ENCODE assay signal across 23 cellular contexts in genomic region chr1:88746916-88747315, GRCh38.
"Had no signal": no experiment of that assay in that cellular context is flagged by ENCODE, and none has a peak within 500 bp of the region (broad histone marks: within the 10 kb centered on the region; RNA-seq: fewer than 3 reads in every experiment).

No MANE protein-coding gene starts in this region.

- H3K4me1 Mint-ChIP-seq: mesothelial cell of epicardium, neural progenitor cell had no signal

- H3K9me3 Mint-ChIP-seq: dendritic cell treated with granulocyte-macrophage colony-stimulating factor and Interleukin-4, amounts not matched to agents 40 ng/mL and 50 ng/mL, for 4 days; effector memory CD8-positive, alpha-beta T cell; immature natural killer cell; memory B cell; natural killer cell; neural progenitor cell had no signal

- H3K4me3 ChIP-seq: esophagus squamous epithelium, gastroesophageal sphincter, left ventricle myocardium inferior, lower lobe of right lung, neural progenitor cell, pancreas, stomach had no signal

- H3K4me3 Mint-ChIP-seq: dendritic cell treated with granulocyte-macrophage colony-stimulating factor and Interleukin-4, amounts not matched to agents 40 ng/mL and 50 ng/mL, for 4 days; effector memory CD8-positive, alpha-beta T cell; immature natural killer cell; memory B cell; mesothelial cell of epicardium; natural killer cell; neural progenitor cell had no signal

- DNase-seq: effector memory CD8-positive, alpha-beta T cell; esophagus squamous epithelium; foreskin fibroblast; immature natural killer cell; left cardiac atrium; left ventricle myocardium inferior; lower lobe of right lung; natural killer cell; occipital lobe; pancreas; right cardiac atrium; small intestine; stimulated activated CD4-positive, alpha-beta T cell treated with anti-CD3 and anti-CD28 coated beads, Interleukin-12 subunit alpha, Interleukin-12 subunit beta, amount 100 ng/mL, for 4 hours; stimulated activated naive CD4-positive, alpha-beta T cell; stomach; substantia nigra; trophoblast cell had no signal

- H3K27me3 ChIP-seq: esophagus squamous epithelium, gastroesophageal sphincter, neural progenitor cell, pancreas, stomach had no signal

- H3K4me2 ChIP-seq: neural progenitor cell had no signal

- H3K9me3 ChIP-seq: esophagus squamous epithelium, gastroesophageal sphincter, left ventricle myocardium inferior, lower lobe of right lung, pancreas, stomach had no signal

- H3K36me3 ChIP-seq: gastroesophageal sphincter had no signal

- H3K27me3 Mint-ChIP-seq: dendritic cell treated with granulocyte-macrophage colony-stimulating factor and Interleukin-4, amounts not matched to agents 40 ng/mL and 50 ng/mL, for 4 days; effector memory CD8-positive, alpha-beta T cell; memory B cell; progenitor cell of endocrine pancreas had no signal

- ATAC-seq: effector memory CD8-positive, alpha-beta T cell; gastroesophageal sphincter; left cardiac atrium; lower lobe of right lung; natural killer cell; pancreas; right cardiac atrium had no signal

- H3K4me1 ChIP-seq: esophagus squamous epithelium, lower lobe of right lung, neural progenitor cell, stomach had no signal

- H3K27ac Mint-ChIP-seq: dendritic cell treated with granulocyte-macrophage colony-stimulating factor and Interleukin-4, amounts not matched to agents 40 ng/mL and 50 ng/mL, for 4 days; immature natural killer cell; memory B cell; mesothelial cell of epicardium; natural killer cell; neural progenitor cell; progenitor cell of endocrine pancreas had no signal

- H3K27ac ChIP-seq: esophagus squamous epithelium, gastroesophageal sphincter, left ventricle myocardium inferior, lower lobe of right lung, neural progenitor cell, pancreas, stomach had no signal

- H2AFZ ChIP-seq: neural progenitor cell had no signal
